In genomic region chr17:82019905-82020873, GRCh38 we compare ENCODE assay signal across 8 cellular contexts. TPM values are rescaled to one million over a fixed set of nuclear protein-coding genes. Genes with fewer than 3 reads are reported as not detected.
DNase-seq lines count a peak whose midpoint lies in the region; ATAC-seq lines count a peak whose summit lies in the region.

No MANE protein-coding gene starts in this region.

- no peak for ATAC-seq in GM21447 (IDR thresholded peaks at IDR 0.05; ENCODE audit: unreplicated experiment)

- DNase-seq in CD1c-positive myeloid dendritic cell (ENCODE audit: extremely low spot score) (peak; percentile 61), HuH-7 (ENCODE audit: low spot score) (peak; percentile 94), SKM-1 treated with dmso at 0.1 percent for 144 hours (lab: John Stamatoyannopoulos, UW; ENCODE audit: unreplicated experiment) (peak; percentile 62), hepatic stellate cell (ENCODE audit: low spot score) (peak; percentile 58), occipital lobe (lab: John Stamatoyannopoulos, UW) (no peak)
- peak; percentile 69 for DNase-seq in activated naive CD4-positive, alpha-beta T cell treated with anti-CD3 and anti-CD28 coated beads, Interleukin-2, amount 50 U/mL, for 16 hours
- peak in 2 of 3 donors; percentile 38 to 54 for DNase-seq in stimulated activated CD4-positive, alpha-beta T cell treated with anti-CD3 and anti-CD28 coated beads, TNF-alpha, amount 100 ng/mL, for 1 hour (ENCODE audit: low read depth in 3 of 3, low spot score in 1 of 3)

RNA-seq across cellular contexts. Expression of gene CENPX, which starts 2.5 kb away (rescaled TPM):
- total RNA-seq in occipital lobe = 29.2 TPM

RNA-seq across cellular contexts. Expression of gene LRRC45, which starts 2.9 kb away (rescaled TPM):
- 14.2 TPM for total RNA-seq in occipital lobe

RNA-seq across cellular contexts. Expression of gene RAC3, which starts 11.3 kb away (rescaled TPM):
- total RNA-seq in occipital lobe = 76.0 TPM

RNA-seq across cellular contexts. Expression of gene DCXR, which starts 17.3 kb away (rescaled TPM):
- 18.1 TPM for total RNA-seq in occipital lobe

RNA-seq across cellular contexts. Expression of gene RFNG, which starts 31.4 kb away (rescaled TPM):
- 14.5 TPM for total RNA-seq in occipital lobe
